ENCODE assay signal across 23 cellular contexts in the genomic region with DNA sequence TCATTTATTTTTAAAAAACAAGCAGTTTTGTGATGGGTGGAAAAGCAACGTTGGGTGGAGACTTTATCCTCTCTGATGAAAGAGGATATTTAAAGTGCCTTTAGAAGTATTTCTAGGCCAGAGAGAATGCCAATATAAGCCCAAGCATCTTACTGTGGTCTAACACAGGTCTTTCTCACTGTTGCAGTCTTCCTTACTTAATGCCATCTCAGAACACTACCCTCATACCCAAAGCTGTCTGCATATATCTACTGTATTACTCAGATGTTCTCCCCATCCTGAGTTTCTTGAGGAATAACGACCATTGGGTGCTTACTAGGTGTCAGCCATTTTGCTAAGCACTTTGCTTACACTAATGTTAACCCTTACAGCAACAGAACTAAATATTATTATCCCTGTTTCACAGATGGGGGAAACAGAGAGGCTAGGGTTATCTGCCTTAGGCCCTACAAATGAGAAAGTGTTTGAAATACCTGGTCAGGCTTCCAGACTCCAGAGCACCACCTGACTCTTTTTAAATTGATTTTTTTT.
"Had no signal": no experiment of that assay in that cellular context is flagged by ENCODE, and none has a peak within 500 bp of the region (broad histone marks: within the 10 kb centered on the region; RNA-seq: fewer than 3 reads in every experiment).

No MANE protein-coding gene starts in this region.

- H3K79me2 ChIP-seq: hepatocyte had no signal

- ATAC-seq: heart right ventricle; sciatic nerve; stimulated activated effector memory CD8-positive, alpha-beta T cell treated with anti-CD3 and anti-CD28 coated beads, Interleukin-12 subunit alpha, Interleukin-12 subunit beta, amount 100 ng/mL, for 72 hours had no signal

- H3K27me3 ChIP-seq: heart right ventricle, hepatocyte, right atrium auricular region, spleen, tibial nerve, upper lobe of left lung had no signal

- H3K9me3 Mint-ChIP-seq: mesothelial cell of epicardium; naive B cell; nephron; neural crest cell; stimulated activated effector memory CD8-positive, alpha-beta T cell treated with anti-CD3 and anti-CD28 coated beads, Interleukin-12 subunit alpha, Interleukin-12 subunit beta, amount 100 ng/mL, for 72 hours; stimulated activated naive CD8-positive, alpha-beta T cell treated with anti-CD3 and anti-CD28 coated beads, Interleukin-15, Interleukin-2, amounts not matched to agents 100 ng/mL and 50 ng/mL, for 24 hours had no signal

- H2AFZ ChIP-seq: hepatocyte, parathyroid adenoma had no signal

- H3K9ac ChIP-seq: parathyroid adenoma had no signal

- H3K4me2 ChIP-seq: hepatocyte had no signal

- H3K27ac Mint-ChIP-seq: mesothelial cell of epicardium; nephron; stimulated activated effector memory CD8-positive, alpha-beta T cell treated with anti-CD3 and anti-CD28 coated beads, Interleukin-12 subunit alpha, Interleukin-12 subunit beta, amount 100 ng/mL, for 72 hours had no signal

- H3K27ac ChIP-seq: heart right ventricle, hepatocyte, left ventricle myocardium inferior, parathyroid adenoma, right atrium auricular region, spleen, tibial nerve, upper lobe of left lung had no signal

- DNase-seq: heart right ventricle; islet precursor cell; left ventricle myocardium inferior; mesendoderm; naive B cell; occipital lobe; small intestine; spleen; stimulated activated CD4-positive, alpha-beta T cell treated with anti-CD3 and anti-CD28 coated beads, Interleukin-4, amount 100 ng/mL, for 24 hours; stimulated activated naive CD4-positive, alpha-beta T cell; substantia nigra; upper lobe of left lung had no signal

- H3K4me3 ChIP-seq: heart right ventricle, hepatocyte, left ventricle myocardium inferior, lung, right atrium auricular region, spleen, tibial nerve, upper lobe of left lung had no signal

- H3K9me3 ChIP-seq: heart right ventricle, left ventricle myocardium inferior, right atrium auricular region, spleen, tibial nerve, upper lobe of left lung had no signal

- H3K36me3 ChIP-seq: heart right ventricle, left ventricle myocardium inferior, right atrium auricular region, tibial nerve, upper lobe of left lung had no signal

- H3K27me3 Mint-ChIP-seq: naive B cell; stimulated activated naive CD8-positive, alpha-beta T cell treated with anti-CD3 and anti-CD28 coated beads, Interleukin-15, Interleukin-2, amounts not matched to agents 100 ng/mL and 50 ng/mL, for 24 hours had no signal

- H3K4me3 Mint-ChIP-seq: mesothelial cell of epicardium; nephron; neural crest cell; stimulated activated effector memory CD8-positive, alpha-beta T cell treated with anti-CD3 and anti-CD28 coated beads, Interleukin-12 subunit alpha, Interleukin-12 subunit beta, amount 100 ng/mL, for 72 hours; stimulated activated naive CD8-positive, alpha-beta T cell treated with anti-CD3 and anti-CD28 coated beads, Interleukin-15, Interleukin-2, amounts not matched to agents 100 ng/mL and 50 ng/mL, for 24 hours had no signal
